ENCODE assay signal across 19 cellular contexts in genomic region chr17:57195790-57196460, GRCh38.
DNase-seq lines count a peak whose midpoint lies in the region; ATAC-seq, FAIRE-seq and TF ChIP-seq lines count a peak whose summit lies in the region.
"Had no signal": no experiment of that assay in that cellular context is flagged by ENCODE, and none has a peak within 500 bp of the region (broad histone marks: within the 10 kb centered on the region; RNA-seq: fewer than 3 reads in every experiment).

No MANE protein-coding gene starts in this region.

- H3K4me1 ChIP-seq in astrocyte (ENCODE audit: insufficient read depth, low read length) (no peaks in the 10 kb centered on the region), left ventricle myocardium inferior (no peaks in the 10 kb centered on the region)

- FAIRE-seq in astrocyte (lab: Jason Lieb, UNC) = no peak

- no peak for ATAC-seq in HG02973 (IDR thresholded peaks at IDR 0.05; ENCODE audit: unreplicated experiment)
- ATAC-seq: PC-3, SK-N-SH treated with all-trans-retinoic acid at 6 μM for 48 hours had no signal

- H3K27ac ChIP-seq in astrocyte (ENCODE audit: low read depth, low read length) = no peak overlapping the region
- H3K27ac ChIP-seq in left ventricle myocardium inferior (replicated peaks) = no peak overlapping the region

- H3K4me1 Mint-ChIP-seq in astrocyte (ENCODE audit: low read depth, unreplicated experiment) = no peaks in the 10 kb centered on the region
- H3K4me1 Mint-ChIP-seq: brain; CD4-positive, CD25-positive, alpha-beta regulatory T cell had no signal

- no peak for TF ChIP-seq CTCF in HFF-Myc (IDR thresholded peaks at IDR 0.05; ENCODE audit: low read depth, low read length, missing control alignments)
- no peak for TF ChIP-seq CTCF in astrocyte (IDR thresholded peaks at IDR 0.05; ENCODE audit: insufficient read depth, low read depth, low read length)
- no peak for TF ChIP-seq CTCF in left ventricle myocardium inferior (IDR thresholded peaks at IDR 0.05; ENCODE audit: borderline replicate concordance)

- no peak overlapping the region for H3K9ac ChIP-seq in astrocyte (ENCODE audit: low read length)

- H3K36me3 Mint-ChIP-seq in astrocyte (ENCODE audit: low read depth, unreplicated experiment) = peaks cover 7% of the 10 kb centered on the region
- H3K36me3 Mint-ChIP-seq: brain; CD4-positive, CD25-positive, alpha-beta regulatory T cell had no signal

- H3K27ac Mint-ChIP-seq in astrocyte (ENCODE audit: unreplicated experiment) = no peak overlapping the region
- H3K27ac Mint-ChIP-seq: CD4-positive, CD25-positive, alpha-beta regulatory T cell; stimulated activated naive CD8-positive, alpha-beta T cell treated with anti-CD3 and anti-CD28 coated beads, Interleukin-15, Interleukin-2, amounts not matched to agents 100 ng/mL and 50 ng/mL, for 24 hours had no signal

- H3K9me3 Mint-ChIP-seq in astrocyte (ENCODE audit: unreplicated experiment) = peaks cover 7% of the 10 kb centered on the region

- DNase-seq in NCI-H2196 (lab: John Stamatoyannopoulos, UW; ENCODE audit: unreplicated experiment) (peak; percentile 44), NCI-H2196 treated with DMSO at 0.1 percent for 48 hours (lab: John Stamatoyannopoulos, UW; ENCODE audit: unreplicated experiment) (no peak), HFF-Myc (ENCODE audit: extremely low read depth, low read depth) (peak; percentile 11), astrocyte (ENCODE audit: low read depth) (peak; percentile 23), islet precursor cell (peak; percentile 28), left ventricle myocardium inferior (no peak), NCI-H187 treated with DMSO at 0.1 percent for 48 hours (lab: John Stamatoyannopoulos, UW) (no peak)
- DNase-seq: activated CD4-positive, alpha-beta T cell treated with anti-CD3 and anti-CD28 coated beads, Interleukin-2, amount 50 U/mL, for 48 hours; activated gamma-delta T cell; CD4-positive, CD25-positive, alpha-beta regulatory T cell; GOT3; NCI-H1417 treated with DMSO at 0.1 percent for 48 hours; NCI-H524 treated with DMSO at 0.1 percent for 48 hours; PC-3; posterior cingulate gyrus had no signal

- no peaks in the 10 kb centered on the region for H3K36me3 ChIP-seq in astrocyte (ENCODE audit: insufficient read depth, low read length)
- no peaks in the 10 kb centered on the region for H3K36me3 ChIP-seq in left ventricle myocardium inferior

- H3K27me3 ChIP-seq in astrocyte (ENCODE audit: insufficient read depth, low read length) (peaks cover 2% of the 10 kb centered on the region), left ventricle myocardium inferior (ENCODE audit: low read depth) (peaks cover 9% of the 10 kb centered on the region)

- no peak overlapping the region for H3K4me3 Mint-ChIP-seq in astrocyte (ENCODE audit: unreplicated experiment)
- H3K4me3 Mint-ChIP-seq: brain; CD4-positive, CD25-positive, alpha-beta regulatory T cell; stimulated activated naive CD8-positive, alpha-beta T cell treated with anti-CD3 and anti-CD28 coated beads, Interleukin-15, Interleukin-2, amounts not matched to agents 100 ng/mL and 50 ng/mL, for 24 hours had no signal

- H3K9me3 ChIP-seq in astrocyte (ENCODE audit: insufficient read depth, low read depth, low read length) (peaks cover 9% of the 10 kb centered on the region), left ventricle myocardium inferior (replicated peaks) (peaks cover 6% of the 10 kb centered on the region)

- H3K27me3 Mint-ChIP-seq in astrocyte (ENCODE audit: low read depth, unreplicated experiment) = peaks cover 9% of the 10 kb centered on the region

- H3K4me2 ChIP-seq in astrocyte (ENCODE audit: low read length) = no peak overlapping the region

- no peaks in the 10 kb centered on the region for H4K20me1 ChIP-seq in astrocyte (ENCODE audit: insufficient read depth, low read length)

- no peak overlapping the region for H2AFZ ChIP-seq in astrocyte (ENCODE audit: low read depth, low read length)

- intact Hi-C loops in left ventricle myocardium inferior (cut with micrococcal nuclease) = no loop called here

- H3K4me3 ChIP-seq in HFF-Myc (replicated peaks; ENCODE audit: low read depth, low read length) (no peak overlapping the region), astrocyte (ENCODE audit: insufficient read depth, low read depth, low read length) (no peak overlapping the region), left ventricle myocardium inferior (no peak overlapping the region)

- H3K79me2 ChIP-seq in astrocyte (ENCODE audit: insufficient read depth, low read length) = no peaks in the 10 kb centered on the region

Comparison
In these comparisons a context has a peak if more than half of its experiments do, and no peak if none do; other contexts are left out.
1. DNase-seq: peak in NCI-H2196 (single experiment), HFF-Myc (single experiment), astrocyte (single experiment) and islet precursor cell (single experiment); none in NCI-H2196 treated with DMSO at 0.1 percent for 48 hours (single experiment), left ventricle myocardium inferior (single experiment) and NCI-H187 treated with DMSO at 0.1 percent for 48 hours (single experiment).